25 cellular contexts compared by ENCODE assay signal in genomic region chr2:42784204-42784880, GRCh38. TPM values are rescaled to one million over a fixed set of nuclear protein-coding genes. Genes with fewer than 3 reads are reported as not detected.
DNase-seq lines count a peak whose midpoint lies in the region; ATAC-seq and TF ChIP-seq lines count a peak whose summit lies in the region.
"Had no signal": no experiment of that assay in that cellular context is flagged by ENCODE, and none has a peak within 500 bp of the region (broad histone marks: within the 10 kb centered on the region; RNA-seq: fewer than 3 reads in every experiment).

No MANE protein-coding gene starts in this region.

- peak; percentile 18 for DNase-seq in activated CD8-positive, alpha-beta memory T cell treated with anti-CD3 and anti-CD28 coated beads, Interleukin-2, amount 10 ng/mL, durations not matched to agents 7 days and 5 days
- no peak for DNase-seq in activated CD8-positive, alpha-beta memory T cell treated with anti-CD3 and anti-CD28 coated beads, Interleukin-2, amount 50 U/mL, for 4 hours
- DNase-seq in endodermal cell (peak; percentile 55), osteoblast (ENCODE audit: insufficient read length, low spot score, missing footprints) (peak; percentile 41), HK-2 (ENCODE audit: unreplicated experiment) (no peak), anterior cingulate cortex (lab: John Stamatoyannopoulos, UW) (no peak), cerebellum (ENCODE audit: low spot score) (no peak)
- DNase-seq: CD8-positive, alpha-beta memory T cell; DMS53; NCI-H1092 treated with DMSO at 0.1 percent for 48 hours; NCI-H146; NCI-H2029; NCI-H226; NCI-H510A treated with DMSO at 0.1 percent for 48 hours; NCI-H748 treated with DMSO at 0.1 percent for 48 hours; PC-9; RPMI8226; SHP77 treated with DMSO at 0.1 percent for 48 hours had no signal

- H3K79me2 ChIP-seq in osteoblast (ENCODE audit: insufficient read depth, low read length): no peaks in the 10 kb centered on the region

- no peaks in the 10 kb centered on the region for H3K27me3 ChIP-seq in endodermal cell (ENCODE audit: control insufficient read depth, insufficient read depth, low read length, poor library complexity, severe bottlenecking)
- H3K27me3 ChIP-seq in osteoblast (ENCODE audit: insufficient read depth, low read length): no peaks in the 10 kb centered on the region

- H3K4me3 ChIP-seq in endodermal cell (ENCODE audit: low read length) (no peak overlapping the region), osteoblast (ENCODE audit: insufficient read depth, low read length) (no peak overlapping the region)
- H3K4me3 ChIP-seq: PC-9, SK-N-MC had no signal

- H3K27ac Mint-ChIP-seq in activated CD8-positive, alpha-beta memory T cell treated with anti-CD3 and anti-CD28 coated beads, Interleukin-2, amount 10 ng/mL, durations not matched to agents 7 days and 5 days: no peak overlapping the region
- H3K27ac Mint-ChIP-seq in endodermal cell: no peak overlapping the region
- H3K27ac Mint-ChIP-seq: CD8-positive, alpha-beta memory T cell had no signal

- no peak overlapping the region for H3K4me2 ChIP-seq in osteoblast (ENCODE audit: insufficient read depth, low read length)
- H3K4me2 ChIP-seq: KMS-11, PC-9 had no signal

- peaks cover 3% of the 10 kb centered on the region for H3K36me3 Mint-ChIP-seq in activated CD8-positive, alpha-beta memory T cell treated with anti-CD3 and anti-CD28 coated beads, Interleukin-2, amount 10 ng/mL, durations not matched to agents 7 days and 5 days
- H3K36me3 Mint-ChIP-seq in endodermal cell (ENCODE audit: low read depth): peaks cover 31% of the 10 kb centered on the region

- H3K4me1 ChIP-seq in endodermal cell (ENCODE audit: control insufficient read depth, insufficient read depth, low read length) (no peaks in the 10 kb centered on the region), osteoblast (ENCODE audit: insufficient read depth, low read length) (no peaks in the 10 kb centered on the region)

- no peaks in the 10 kb centered on the region for H3K36me3 ChIP-seq in endodermal cell (ENCODE audit: control insufficient read depth, insufficient read depth, low read length)
- H3K36me3 ChIP-seq in osteoblast (ENCODE audit: insufficient read depth, low read length): no peaks in the 10 kb centered on the region

- TF ChIP-seq CTCF in endodermal cell (conservative IDR thresholded peaks at IDR 0.05) (peak; percentile 40), osteoblast (IDR thresholded peaks at IDR 0.05; ENCODE audit: extremely low read depth, low read depth, low read length) (no peak)

- no peak for ATAC-seq in activated CD8-positive, alpha-beta memory T cell treated with anti-CD3 and anti-CD28 coated beads, Interleukin-2, amount 10 ng/mL, durations not matched to agents 7 days and 5 days
- ATAC-seq in HG03135 (IDR thresholded peaks at IDR 0.05; ENCODE audit: unreplicated experiment): no peak

- H3K27ac ChIP-seq in endodermal cell (ENCODE audit: low read depth, low read length): no peak overlapping the region
- no peak overlapping the region for H3K27ac ChIP-seq in osteoblast (ENCODE audit: low read depth, low read length)
- H3K27ac ChIP-seq: C4-2B, KMS-11, PC-9, SK-N-MC had no signal

- H3K4me3 Mint-ChIP-seq in activated CD8-positive, alpha-beta memory T cell treated with anti-CD3 and anti-CD28 coated beads, Interleukin-2, amount 10 ng/mL, durations not matched to agents 7 days and 5 days: no peak overlapping the region
- no peak overlapping the region for H3K4me3 Mint-ChIP-seq in endodermal cell
- H3K4me3 Mint-ChIP-seq: CD8-positive, alpha-beta memory T cell had no signal

- no peak overlapping the region for H2AFZ ChIP-seq in osteoblast (ENCODE audit: low read length)
- H2AFZ ChIP-seq: PC-9 had no signal

- H3K4me1 Mint-ChIP-seq in activated CD8-positive, alpha-beta memory T cell treated with anti-CD3 and anti-CD28 coated beads, Interleukin-2, amount 10 ng/mL, durations not matched to agents 7 days and 5 days: peaks cover 8% of the 10 kb centered on the region
- H3K4me1 Mint-ChIP-seq in endodermal cell: peaks cover 3% of the 10 kb centered on the region

- no peak overlapping the region for H3K9ac ChIP-seq in endodermal cell (ENCODE audit: extremely low read depth, low read length, poor library complexity, severe bottlenecking)
- H3K9ac ChIP-seq: KMS-11 had no signal

- peaks cover 27% of the 10 kb centered on the region for H3K9me3 ChIP-seq in endodermal cell (ENCODE audit: control insufficient read depth, low read length)
- H3K9me3 ChIP-seq in osteoblast (ENCODE audit: low read depth, low read length): no peaks in the 10 kb centered on the region

- H3K9me3 Mint-ChIP-seq in activated CD8-positive, alpha-beta memory T cell treated with anti-CD3 and anti-CD28 coated beads, Interleukin-2, amount 10 ng/mL, durations not matched to agents 7 days and 5 days (ENCODE audit: low read depth): peaks cover 2% of the 10 kb centered on the region
- peaks cover 36% of the 10 kb centered on the region for H3K9me3 Mint-ChIP-seq in endodermal cell

- H4K20me1 ChIP-seq in osteoblast (ENCODE audit: insufficient read depth, low read length): no peaks in the 10 kb centered on the region

- H3K27me3 Mint-ChIP-seq in activated CD8-positive, alpha-beta memory T cell treated with anti-CD3 and anti-CD28 coated beads, Interleukin-2, amount 10 ng/mL, durations not matched to agents 7 days and 5 days: no peaks in the 10 kb centered on the region
- H3K27me3 Mint-ChIP-seq in endodermal cell (ENCODE audit: insufficient read depth): no peaks in the 10 kb centered on the region

- 87 to 89% methylated on average over 3 to 6 of the region's 7 CpGs for WGBS in endodermal cell (ENCODE audit: insufficient coverage in 1 of 2, insufficient read length in 1 of 2), 2 experiments

- CTCF ChIA-PET in activated CD8-positive, alpha-beta memory T cell treated with anti-CD3 and anti-CD28 coated beads, Interleukin-2, amount 10 ng/mL, durations not matched to agents 7 days and 5 days (lab: Charles Lee): no interaction called here

RNA-seq across cellular contexts. Expression of gene HAAO, which starts 8.0 kb away (rescaled TPM):
- total RNA-seq in activated CD8-positive, alpha-beta memory T cell treated with anti-CD3 and anti-CD28 coated beads, Interleukin-2, amount 10 ng/mL, durations not matched to agents 7 days and 5 days: under 1 TPM in 1 of 2 experiments, not detected in 1; 0.56 TPM
- total RNA-seq in endodermal cell (10 to 100 TPM; 13.4 to 24.2 TPM), osteoblast (0.72 and 1.8 TPM in 2 replicates), cerebellum (2.7 TPM)
- 6.8 TPM for polyA plus RNA-seq in endodermal cell (2013, experiment 1 of 2)
- 7.2 TPM for polyA plus RNA-seq in endodermal cell (2013, experiment 2 of 2)
- total RNA-seq: A172, H4, HT1080, PC-9 had no signal
- polyA plus RNA-seq: CD8-positive, alpha-beta memory T cell had no signal

RNA-seq across cellular contexts. Expression of gene OXER1, which starts 20.4 kb away (rescaled TPM):
- total RNA-seq in activated CD8-positive, alpha-beta memory T cell treated with anti-CD3 and anti-CD28 coated beads, Interleukin-2, amount 10 ng/mL, durations not matched to agents 7 days and 5 days: under 1 TPM in 1 of 2 experiments, not detected in 1; 0.21 TPM
- 1 to 10 TPM; 3.5 to 6.5 TPM for total RNA-seq in endodermal cell
- polyA plus RNA-seq in endodermal cell (2013, experiment 1 of 2): 2.4 TPM
- 2.1 TPM for polyA plus RNA-seq in endodermal cell (2013, experiment 2 of 2)
- 0.29 TPM in 1 of 2 replicates, not detected in the other for total RNA-seq in osteoblast
- total RNA-seq in cerebellum: 0.18 TPM
- total RNA-seq: A172, H4, HT1080, PC-9 had no signal

Comparison
In these comparisons a context has a peak if more than half of its experiments do, and no peak if none do; other contexts are left out.
1. DNase-seq: peak in activated CD8-positive, alpha-beta memory T cell treated with anti-CD3 and anti-CD28 coated beads, Interleukin-2, amount 10 ng/mL, durations not matched to agents 7 days and 5 days (single experiment), endodermal cell (single experiment) and osteoblast (single experiment); none in activated CD8-positive, alpha-beta memory T cell treated with anti-CD3 and anti-CD28 coated beads, Interleukin-2, amount 50 U/mL, for 4 hours (single experiment), HK-2 (single experiment), anterior cingulate cortex (0 of 58) and cerebellum (single experiment).